21 cellular contexts compared by ENCODE assay signal in genomic region chr5:147396070-147396469, GRCh38.
DNase-seq lines count a peak whose midpoint lies in the region; ATAC-seq, FAIRE-seq and TF ChIP-seq lines count a peak whose summit lies in the region.
"Had no signal": no experiment of that assay in that cellular context is flagged by ENCODE, and none has a peak within 500 bp of the region (broad histone marks: within the 10 kb centered on the region; RNA-seq: fewer than 3 reads in every experiment).

No MANE protein-coding gene starts in this region.

- H3K9me2 ChIP-seq in PC-9 (ENCODE audit: insufficient read depth) = 0 out of 2 replicates have a peak, but pooled peaks cover 4% of the 10 kb centered on the region

- WGBS in heart right ventricle, 2 donors = 42 to 67% methylated on average over 4 of the region's 4 CpGs
- WGBS in tibial nerve, 2 donors = 41 to 49% methylated on average over 2 to 4 of the region's 4 CpGs

- H2AFZ ChIP-seq in PC-9 = no peak overlapping the region

- H3K4me1 ChIP-seq in heart right ventricle (peaks cover 0 to 8% (median 0%) of the 10 kb centered on the region in 9 donors), tibial nerve (peaks cover 0 to 11% (median 0%) of the 10 kb centered on the region in 4 donors), PC-9 (replicated peaks; ENCODE audit: insufficient read depth) (no peaks in the 10 kb centered on the region)
- H3K4me1 ChIP-seq: colonic mucosa had no signal

- no peak overlapping the region for H3K4me3 Mint-ChIP-seq in immature natural killer cell
- H3K4me3 Mint-ChIP-seq: mesothelial cell of epicardium had no signal

- no peaks in the 10 kb centered on the region for H3K36me3 Mint-ChIP-seq in immature natural killer cell

- peak; percentile 26 to 84 (median 52) for ATAC-seq in heart right ventricle
- ATAC-seq: GM12878 had no signal

- CTCF ChIA-PET in PC-9 (lab: Charles Lee) = no interaction called here

- H3K27ac ChIP-seq in heart right ventricle (no peak overlapping the region), tibial nerve (peak overlapping the region in 1 of 4 donors; percentile 1), PC-9 (no peak overlapping the region)
- H3K27ac ChIP-seq: BLaER1, colonic mucosa, SK-N-MC had no signal

- H3K79me2 ChIP-seq in PC-9 (ENCODE audit: low read depth) = no peaks in the 10 kb centered on the region

- no TSS peak for BruUV-seq in PC-9 (replicated peaks; lab: Mats Ljungman, UMichigan)

- no peak overlapping the region for H3K4me3 ChIP-seq in bronchial epithelial cell (ENCODE audit: low read depth, low read length)
- H3K4me3 ChIP-seq in heart right ventricle = no peak overlapping the region
- H3K4me3 ChIP-seq in tibial nerve = no peak overlapping the region
- H3K4me3 ChIP-seq in PC-9 = no peak overlapping the region
- H3K4me3 ChIP-seq: BLaER1, colonic mucosa, GM12878, SK-N-MC had no signal

- TF ChIP-seq EP300 in tibial nerve (IDR thresholded peaks at IDR 0.05) = peak in 1 of 2 donors; percentile 83

- H3K27me3 Mint-ChIP-seq in immature natural killer cell (ENCODE audit: low read depth in 3 of 3) = peaks cover 0 to 2% (median 2%) of the 10 kb centered on the region in 3 donors

- no peak overlapping the region for H3K4me2 ChIP-seq in PC-9
- H3K4me2 ChIP-seq: BLaER1 had no signal

- H3K4me1 Mint-ChIP-seq in immature natural killer cell = peaks cover 2 to 5% of the 10 kb centered on the region in 2 donors

- H3F3A ChIP-seq in PC-9 (ENCODE audit: insufficient read depth, low read depth) = no peaks in the 10 kb centered on the region

- H3K27me3 ChIP-seq in bronchial epithelial cell (ENCODE audit: control insufficient read depth, insufficient read depth, low read length) (no peaks in the 10 kb centered on the region), heart right ventricle (no peaks in the 10 kb centered on the region), tibial nerve (no peaks in the 10 kb centered on the region), PC-9 (ENCODE audit: insufficient read depth, low read depth) (0 out of 2 replicates have a peak, but pooled peaks cover 6% of the 10 kb centered on the region)
- H3K27me3 ChIP-seq: BLaER1, colonic mucosa had no signal

- intact Hi-C loops in heart right ventricle (cut with DNase I) (loop anchor here in 3 of 10 donors (10.0 kb wide), 1 partner anchor 179 kb away; no protein-coding TSS in a partner anchor), PC-9 (cut with micrococcal nuclease; ENCODE audit: unreplicated experiment) (loop anchor here (10.0 kb wide), 1 partner anchor 179 kb away; no protein-coding TSS in a partner anchor)

- H3K9me3 Mint-ChIP-seq in immature natural killer cell = no peaks in the 10 kb centered on the region
- H3K9me3 Mint-ChIP-seq: mesothelial cell of epicardium had no signal

- peak; percentile 97 for FAIRE-seq in bronchial epithelial cell (lab: Jason Lieb, UNC)
- FAIRE-seq: GM12878 had no signal

- TF ChIP-seq CTCF in bronchial epithelial cell (IDR thresholded peaks at IDR 0.05; ENCODE audit: insufficient read depth, low read length, severe bottlenecking) = no peak
- no peak for TF ChIP-seq CTCF in heart right ventricle (IDR thresholded peaks at IDR 0.05)
- no peak for TF ChIP-seq CTCF in tibial nerve (IDR thresholded peaks at IDR 0.05)
- no peak for TF ChIP-seq CTCF in PC-9 (conservative IDR thresholded peaks at IDR 0.05)

- H3K9me3 ChIP-seq in heart right ventricle = no peaks in the 10 kb centered on the region
- H3K9me3 ChIP-seq in tibial nerve = no peaks in the 10 kb centered on the region
- no peaks in the 10 kb centered on the region for H3K9me3 ChIP-seq in PC-9 (ENCODE audit: insufficient read depth, low read depth)
- H3K9me3 ChIP-seq: BLaER1, colonic mucosa had no signal

- no peaks in the 10 kb centered on the region for H4K20me1 ChIP-seq in PC-9 (ENCODE audit: insufficient read depth)
- H4K20me1 ChIP-seq: BLaER1 had no signal

- no peak for TF ChIP-seq POLR2A in tibial nerve (IDR thresholded peaks at IDR 0.05)

- no peak overlapping the region for H3K27ac Mint-ChIP-seq in immature natural killer cell
- H3K27ac Mint-ChIP-seq: mesothelial cell of epicardium had no signal

- POLR2A ChIA-PET in PC-9 (lab: Charles Lee; ENCODE audit: unreplicated experiment) = no interaction called here

- H3K36me3 ChIP-seq in bronchial epithelial cell (ENCODE audit: control insufficient read depth, insufficient read depth, low read length) (no peaks in the 10 kb centered on the region), heart right ventricle (peaks cover 0 to 97% (median 18%) of the 10 kb centered on the region in 9 donors), tibial nerve (peaks cover 0 to 47% (median 0%) of the 10 kb centered on the region in 3 donors), PC-9 (ENCODE audit: low read depth) (no peaks in the 10 kb centered on the region)
- H3K36me3 ChIP-seq: BLaER1, colonic mucosa had no signal

- no peak for DNase-seq in bronchial epithelial cell (ENCODE audit: low read depth)
- DNase-seq in heart right ventricle = peak in 1 of 2 donors; percentile 48
- DNase-seq in myocyte (ENCODE audit: low read depth) = peak; percentile 70
- DNase-seq in tibial nerve (ENCODE audit: low spot score in 2 of 2) = peak; percentile 81 to 83
- DNase-seq in PC-9 = no peak
- DNase-seq in GM19238 (ENCODE audit: insufficient read length, low spot score) = no peak
- no peak for DNase-seq in immature natural killer cell
- DNase-seq in OCI-M2 (lab: John Stamatoyannopoulos, UW; ENCODE audit: unreplicated experiment) = no peak
- DNase-seq: activated CD4-positive, alpha-beta T cell treated with anti-CD3 and anti-CD28 coated beads for 4 hours; activated CD8-positive, alpha-beta memory T cell treated with anti-CD3 and anti-CD28 coated beads, Interleukin-2, amount 50 U/mL, for 48 hours; activated gamma-delta T cell treated with Interleukin-2 at 50 U/mL for 16 hours; anterior cingulate cortex; colonic mucosa; glutamatergic neuron; NCI-H1092 treated with DMSO at 0.1 percent for 48 hours; T-helper 9 cell; trophoblast cell had no signal

Comparison
In these comparisons a context has a peak if more than half of its experiments do, and no peak if none do; other contexts are left out.
1. DNase-seq: peak in myocyte (single experiment) and tibial nerve (2 of 2); none in bronchial epithelial cell (single experiment), PC-9 (0 of 2), GM19238 (single experiment), immature natural killer cell (0 of 3) and OCI-M2 (single experiment).